Comparison of ENCODE assay signal across 19 cellular contexts in the genomic region with DNA sequence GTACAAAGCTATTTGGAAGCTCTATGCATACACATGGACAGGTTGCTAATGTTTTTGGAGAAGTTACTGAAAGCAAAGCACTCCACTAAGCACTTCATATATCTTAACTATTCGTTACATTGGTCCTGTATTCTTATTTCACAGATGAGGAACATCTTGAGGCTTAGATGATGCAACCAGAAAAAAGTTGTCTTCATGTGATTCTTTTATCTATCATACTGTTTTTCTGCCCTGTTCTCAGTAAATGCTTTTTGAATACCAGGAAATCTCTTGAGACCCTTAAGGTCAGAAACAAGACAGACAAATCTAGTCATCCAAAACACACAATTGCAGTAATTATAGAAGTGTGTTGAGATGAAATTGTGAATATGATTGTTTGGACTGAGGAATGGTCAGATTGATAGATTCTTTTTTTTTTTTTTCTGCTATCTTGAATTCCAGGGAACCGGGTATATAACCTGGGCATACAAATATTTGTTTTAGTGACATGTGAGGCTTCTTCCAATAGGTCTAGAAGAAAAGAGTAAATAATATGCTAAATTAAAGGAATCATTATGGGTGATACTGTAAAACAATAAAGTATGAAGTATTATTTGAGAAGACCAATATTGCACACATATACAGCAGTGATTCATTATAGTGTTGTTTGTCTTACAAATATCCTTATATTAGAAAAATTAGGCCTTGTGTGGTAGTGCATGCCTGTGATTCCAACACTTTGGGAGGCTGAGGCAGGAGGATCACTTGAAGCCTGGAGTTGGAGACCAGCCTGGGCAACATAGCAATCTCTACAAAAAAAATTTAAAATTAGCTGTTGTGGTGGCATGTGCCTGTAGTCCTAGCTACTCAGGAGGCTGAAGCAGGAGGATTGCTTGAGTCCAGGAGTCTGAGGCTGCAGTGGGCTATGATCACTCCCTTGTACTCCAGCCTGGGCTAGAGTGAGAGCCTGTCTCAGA. TPM values are rescaled to one million over a fixed set of nuclear protein-coding genes. Genes with fewer than 3 reads are reported as not detected.
A peak's percentile ranks its signal among the peaks of the same experiment; 100 is the strongest.
DNase-seq lines count a peak whose midpoint lies in the region; ATAC-seq and TF ChIP-seq lines count a peak whose summit lies in the region.
"Had no signal": no experiment of that assay in that cellular context is flagged by ENCODE, and none has a peak within 500 bp of the region (broad histone marks: within the 10 kb centered on the region; RNA-seq: fewer than 3 reads in every experiment).

No MANE protein-coding gene starts in this region.

- H3K9me3 ChIP-seq in DND-41 (ENCODE audit: insufficient read depth, low read length, severe bottlenecking) (no peaks in the 10 kb centered on the region), neural progenitor cell (ENCODE audit: low read depth) (no peaks in the 10 kb centered on the region), left lung (no peaks in the 10 kb centered on the region)
- H3K9me3 ChIP-seq: gastroesophageal sphincter, left ventricle myocardium inferior had no signal

- no peaks in the 10 kb centered on the region for H3K36me3 ChIP-seq in DND-41 (ENCODE audit: insufficient read depth, low read length)
- no peaks in the 10 kb centered on the region for H3K36me3 ChIP-seq in neural progenitor cell
- no peaks in the 10 kb centered on the region for H3K36me3 ChIP-seq in left lung
- H3K36me3 ChIP-seq: gastroesophageal sphincter, left ventricle myocardium inferior had no signal

- TF ChIP-seq CTCF in DND-41 (IDR thresholded peaks at IDR 0.05; ENCODE audit: borderline replicate concordance, extremely low read depth, low read length, poor library complexity, severe bottlenecking) (no peak), neural progenitor cell (IDR thresholded peaks at IDR 0.05) (no peak), left lung (IDR thresholded peaks at IDR 0.05) (no peak)

- ATAC-seq in DND-41 (ENCODE audit: insufficient read depth, low read depth) (peak; percentile 70), left lung (no peak)
- ATAC-seq: gastroesophageal sphincter, right cardiac atrium had no signal

- H3K9ac ChIP-seq in DND-41 (ENCODE audit: low read depth, low read length) (peak overlapping the region; percentile 14; the same call in 1 of the 2 replicates), neural progenitor cell (no peak overlapping the region)

- no peak overlapping the region for H3K4me3 Mint-ChIP-seq in neural progenitor cell
- H3K4me3 Mint-ChIP-seq: endodermal cell; stimulated activated naive CD8-positive, alpha-beta T cell treated with anti-CD3 and anti-CD28 coated beads, Interleukin-15, Interleukin-2, amounts not matched to agents 100 ng/mL and 50 ng/mL, for 24 hours; T-helper 1 cell treated with Interleukin-12 subunit alpha and Interleukin-12 subunit beta and Interleukin-4 antibody, amounts not matched to agents 30 μg/mL and 1 μg/mL, for 36 hours had no signal

- no peaks in the 10 kb centered on the region for H3K4me1 Mint-ChIP-seq in neural progenitor cell

- DNase-seq in DND-41: no peak
- DNase-seq in SK-MEL-5 (ENCODE audit: low read depth, low spot score): peak; percentile 56
- no peak for DNase-seq in epithelial cell of prostate (ENCODE audit: low read depth, low spot score)
- DNase-seq in neural progenitor cell (ENCODE audit: low spot score): no peak
- no peak for DNase-seq in amniotic stem cell (lab: John Stamatoyannopoulos, UW)
- DNase-seq in NCI-H1930 (lab: John Stamatoyannopoulos, UW): no peak
- no peak for DNase-seq in left lung
- DNase-seq: endodermal cell, GF-D8, left ventricle myocardium inferior, NCI-H2171, NCI-H69, occipital lobe, right cardiac atrium, SHP77 treated with DMSO at 0.1 percent for 48 hours had no signal

- in situ Hi-C loops in SK-MEL-5 (cut with HindIII; ENCODE audit: low pct_unique_long_range_greater_than_20kb, low sequenced_read_pairs): no loop called here

- peaks cover 33% of the 10 kb centered on the region for H3K4me1 ChIP-seq in DND-41 (ENCODE audit: insufficient read depth, low read length)
- H3K4me1 ChIP-seq in neural progenitor cell: peaks cover 53% of the 10 kb centered on the region
- no peaks in the 10 kb centered on the region for H3K4me1 ChIP-seq in left lung

- H3K79me2 ChIP-seq in DND-41 (ENCODE audit: insufficient read depth, low read length) (peaks cover 81% of the 10 kb centered on the region), neural progenitor cell (ENCODE audit: low read depth) (peaks cover 98% of the 10 kb centered on the region)

- no peak overlapping the region for H3K27ac Mint-ChIP-seq in neural progenitor cell
- H3K27ac Mint-ChIP-seq: activated T-helper 2 cell treated with anti-CD3 and anti-CD28 coated beads, Interferon-gamma antibody, Interleukin-2, Interleukin-4, amounts not matched to agents 10 μg/mL and 5 μg/mL and 100 μg/mL, durations not matched to agents 14 hours and 24 hours and 36 hours; endodermal cell; stimulated activated naive CD8-positive, alpha-beta T cell treated with anti-CD3 and anti-CD28 coated beads, Interleukin-15, Interleukin-2, amounts not matched to agents 100 ng/mL and 50 ng/mL, for 24 hours; T-helper 1 cell treated with Interleukin-12 subunit alpha and Interleukin-12 subunit beta and Interleukin-4 antibody, amounts not matched to agents 30 μg/mL and 1 μg/mL, for 36 hours had no signal

- peaks cover 2% of the 10 kb centered on the region for H3K9me3 Mint-ChIP-seq in neural progenitor cell
- H3K9me3 Mint-ChIP-seq: activated T-helper 2 cell treated with anti-CD3 and anti-CD28 coated beads, Interferon-gamma antibody, Interleukin-2, Interleukin-4, amounts not matched to agents 10 μg/mL and 5 μg/mL and 100 μg/mL, durations not matched to agents 14 hours and 24 hours and 36 hours; endodermal cell; stimulated activated naive CD8-positive, alpha-beta T cell treated with anti-CD3 and anti-CD28 coated beads, Interleukin-15, Interleukin-2, amounts not matched to agents 100 ng/mL and 50 ng/mL, for 24 hours; T-helper 1 cell treated with Interleukin-12 subunit alpha and Interleukin-12 subunit beta and Interleukin-4 antibody, amounts not matched to agents 30 μg/mL and 1 μg/mL, for 36 hours had no signal

- H3K27ac ChIP-seq in DND-41 (ENCODE audit: low read length) (peak overlapping the region; percentile 51), epithelial cell of prostate (peak overlapping the region; percentile 25), neural progenitor cell (peak overlapping the region; percentile 14), left lung (no peak overlapping the region)
- H3K27ac ChIP-seq: gastroesophageal sphincter, left ventricle myocardium inferior had no signal

- H3K27me3 ChIP-seq in DND-41 (ENCODE audit: insufficient read depth, low read length, poor library complexity) (no peaks in the 10 kb centered on the region), neural progenitor cell (no peaks in the 10 kb centered on the region), left lung (no peaks in the 10 kb centered on the region)
- H3K27me3 ChIP-seq: gastroesophageal sphincter had no signal

- no peak overlapping the region for H2AFZ ChIP-seq in DND-41 (ENCODE audit: low read depth, low read length)
- H2AFZ ChIP-seq in neural progenitor cell (replicated peaks): no peak overlapping the region

- no peaks in the 10 kb centered on the region for H3K36me3 Mint-ChIP-seq in neural progenitor cell

- H3K4me2 ChIP-seq in DND-41 (ENCODE audit: insufficient read depth, low read length): peak overlapping the region; percentile 24; the same call in 1 of the 2 replicates
- H3K4me2 ChIP-seq in neural progenitor cell: no peak overlapping the region

- peaks cover 40% of the 10 kb centered on the region for H3F3A ChIP-seq in neural progenitor cell (ENCODE audit: low read depth)

- H3K4me3 ChIP-seq in DND-41 (ENCODE audit: low read depth in 1 of 2, low read length in 2 of 2) (no peak overlapping the region), neural progenitor cell (no peak overlapping the region), left lung (no peak overlapping the region)
- H3K4me3 ChIP-seq: gastroesophageal sphincter, left ventricle myocardium inferior had no signal

- no peaks in the 10 kb centered on the region for H4K20me1 ChIP-seq in DND-41 (ENCODE audit: insufficient read depth, low read length)
- peaks cover 14% of the 10 kb centered on the region for H4K20me1 ChIP-seq in neural progenitor cell (ENCODE audit: low read depth)

- H3K27me3 Mint-ChIP-seq in neural progenitor cell (ENCODE audit: insufficient read depth, low read depth): no peaks in the 10 kb centered on the region
- H3K27me3 Mint-ChIP-seq: stimulated activated naive CD8-positive, alpha-beta T cell treated with anti-CD3 and anti-CD28 coated beads, Interleukin-15, Interleukin-2, amounts not matched to agents 100 ng/mL and 50 ng/mL, for 24 hours had no signal

- intact Hi-C loops in left lung (cut with DNase I): no loop called here

RNA-seq across cellular contexts. Expression of a gene that starts 33.7 kb away (rescaled TPM):
- 42.0 and 49.0 TPM in 2 replicates for total RNA-seq in SK-MEL-5 (2014; rRNA removed; shearing (Covaris generic))
- 57.1 and 100 TPM in 2 replicates for polyA plus RNA-seq in SK-MEL-5 (2015; cell fraction: cytosol; rRNA removed)
- 62.6 and 80.7 TPM in 2 replicates for polyA plus RNA-seq in SK-MEL-5 (2015; cell fraction: nucleus; rRNA removed)
- total RNA-seq in neural progenitor cell (ENCODE audit: low replicate concordance) (51.5 and 65.8 TPM in 2 replicates), left lung (10 to 100 TPM; 37.4 to 39.5 TPM)

Comparison
In these comparisons a context has a peak if more than half of its experiments do, and no peak if none do; other contexts are left out.
1. H3K27ac ChIP-seq: peak in DND-41 (single experiment), epithelial cell of prostate (single experiment) and neural progenitor cell (single experiment); none in left lung (0 of 2).